Comparison of ENCODE assay signal across 8 cellular contexts in the genomic region with DNA sequence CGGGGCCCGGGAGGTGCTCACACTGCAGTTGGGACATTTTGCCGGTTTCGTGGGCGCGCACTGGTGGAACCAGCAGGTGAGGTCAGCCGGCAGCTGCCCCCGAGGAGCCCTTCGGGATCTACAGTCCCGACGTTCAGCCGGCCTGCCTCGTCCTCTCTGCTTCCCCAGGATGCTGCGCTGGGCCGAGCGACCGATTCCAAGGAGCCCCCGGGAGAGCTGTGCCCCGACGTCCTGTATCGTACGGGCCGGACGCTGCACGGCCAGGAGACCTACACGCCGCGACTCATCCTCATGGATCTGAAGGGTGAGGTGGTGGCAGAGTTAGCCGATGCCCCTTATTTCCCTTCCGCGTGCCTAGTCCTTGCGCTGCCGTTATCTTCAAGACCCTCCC. TPM values are rescaled to one million over a fixed set of nuclear protein-coding genes. Genes with fewer than 3 reads are reported as not detected.
A peak's percentile ranks its signal among the peaks of the same experiment; 100 is the strongest.
DNase-seq lines count a peak whose midpoint lies in the region; ATAC-seq, FAIRE-seq and TF ChIP-seq lines count a peak whose summit lies in the region.
"Not testable (repeated sequence)": the region's sequence is repeated elsewhere in the genome, so short reads cannot be mapped to it uniquely, and the experiment has no call there.

No MANE protein-coding gene starts in this region.

- not testable (repeated sequence) for H3K4me1 ChIP-seq in MM.1S (ENCODE audit: low read length); H1 (replicated peaks in 1 of 4; ENCODE audit: control insufficient read depth in 3 of 4, insufficient read depth in 4 of 4, low read length in 3 of 4); pancreas; upper lobe of right lung

- H4K5ac ChIP-seq in H1 (ENCODE audit: insufficient read length, low read depth, low read length), result not testable (repeated sequence)

- peak overlapping the region; percentile 97 to 98 for H3K4me3 Mint-ChIP-seq in activated T-cell treated with anti-CD3 and anti-CD28 coated beads, Interleukin-2, amount 50 U/mL, for 72 hours

- not testable (repeated sequence) for TF ChIP-seq POLR2A in H1 (IDR thresholded peaks at IDR 0.05; ENCODE audit: control extremely low read depth in 1 of 2, low read depth in 2 of 2, low read length in 2 of 2)

- H3K4me1 Mint-ChIP-seq in activated T-cell treated with anti-CD3 and anti-CD28 coated beads, Interleukin-2, amount 50 U/mL, for 72 hours (ENCODE audit: low read depth), result peaks cover 16% of the 10 kb centered on the region

- H3K79me1 ChIP-seq in H1 (ENCODE audit: low read depth, low read length), result not testable (repeated sequence)

- ATAC-seq in activated T-cell treated with anti-CD3 and anti-CD28 coated beads, Interleukin-2, amount 50 U/mL, for 72 hours (replicated peaks in 1 of 2), result peak in 1 of 2 donors; percentile 39
- ATAC-seq in pancreas, result peak; percentile 24 to 56 (median 38)
- ATAC-seq in upper lobe of right lung, result peak; percentile 49

- H3K79me2 ChIP-seq in MM.1S (ENCODE audit: low read length); H1 (ENCODE audit: control insufficient read depth in 1 of 2, insufficient read depth in 2 of 2, low read length in 2 of 2): not testable (repeated sequence)

- DNase-seq in HFF-Myc (ENCODE audit: extremely low read depth, low read depth); MM.1S; activated T-cell treated with anti-CD3 and anti-CD28 coated beads, Interleukin-2, amount 50 U/mL, for 72 hours; H1 (ENCODE audit: low read depth in 1 of 2, low spot score in 2 of 2); kidney epithelial cell (ENCODE audit: low read depth); pancreas; upper lobe of right lung: not testable (repeated sequence)

- not testable (repeated sequence) for TF ChIP-seq RAD21 in H1 (IDR thresholded peaks at IDR 0.05 in 1 of 2, conservative IDR thresholded peaks at IDR 0.05 in 1 of 2; ENCODE audit: low read depth in 2 of 2, low read length in 2 of 2)

- not testable (repeated sequence) for H3K27me3 ChIP-seq in MM.1S (replicated peaks; ENCODE audit: insufficient read depth, low read length); H1 (replicated peaks in 1 of 4; ENCODE audit: control insufficient read depth in 3 of 4, extremely low read depth in 1 of 4, insufficient read depth in 3 of 4, low read length in 3 of 4); kidney epithelial cell (ENCODE audit: control insufficient read depth, insufficient read depth, low read length); pancreas; upper lobe of right lung

- H3K9me3 Mint-ChIP-seq in activated T-cell treated with anti-CD3 and anti-CD28 coated beads, Interleukin-2, amount 50 U/mL, for 72 hours, result not testable (repeated sequence)

- TF ChIP-seq EP300 in H1 (IDR thresholded peaks at IDR 0.05; ENCODE audit: borderline replicate concordance in 1 of 2, low read depth in 2 of 2, low read length in 2 of 2), result not testable (repeated sequence)

- H2BK12ac ChIP-seq in H1 (ENCODE audit: low read depth, low read length), result not testable (repeated sequence)

- not testable (repeated sequence) for H3K18ac ChIP-seq in H1 (ENCODE audit: extremely low read depth, low read length)

- H3K4ac ChIP-seq in H1 (replicated peaks; ENCODE audit: insufficient read length, low read depth, low read length), result not testable (repeated sequence)

- not testable (repeated sequence) for H3K36me3 ChIP-seq in MM.1S (replicated peaks; ENCODE audit: insufficient read depth, low read length); kidney epithelial cell (ENCODE audit: control insufficient read depth, insufficient read depth, low read length); pancreas
- H3K36me3 ChIP-seq in H1 (ENCODE audit: control insufficient read depth in 2 of 4, insufficient read depth in 4 of 4, low read length in 3 of 4) (peaks cover 2 to 13% (median 12%) of the 10 kb centered on the region in 4 experiments; a peak in 6 of 8 replicates), upper lobe of right lung (peaks cover 12% of the 10 kb centered on the region)

- WGBS in H1 (ENCODE audit: extremely low coverage in 1 of 2, insufficient coverage in 1 of 2, insufficient read length in 1 of 2, insufficient replicate concordance in 2 of 2, low coverage in 1 of 2, low lambda C conversion rate in 2 of 2, missing lambda C conversion rate in 1 of 2), 2 experiments, result 0% methylated on average over 1 of the region's 33 CpGs; no CpG with 5 or more reads in 1 of the 2 experiments
- 0% methylated on average over 1 to 4 of the region's 33 CpGs for WGBS in pancreas, 2 donors

- intact Hi-C loops in pancreas (cut with DNase I); upper lobe of right lung (cut with DNase I): not testable (repeated sequence)

- not testable (repeated sequence) for H2AK5ac ChIP-seq in H1 (ENCODE audit: low read depth, low read length)

- H3K36me3 Mint-ChIP-seq in activated T-cell treated with anti-CD3 and anti-CD28 coated beads, Interleukin-2, amount 50 U/mL, for 72 hours (ENCODE audit: insufficient read depth in 2 of 2), result not testable (repeated sequence)

- CTCF ChIA-PET in H1 (lab: Charles Lee; ENCODE audit: partially characterized antibody), result not testable (repeated sequence)

- not testable (repeated sequence) for H3K27ac ChIP-seq in MM.1S (ENCODE audit: low read length); H1 (ENCODE audit: low read depth, low read length); pancreas; upper lobe of right lung

- not testable (repeated sequence) for H3K27me3 Mint-ChIP-seq in activated T-cell treated with anti-CD3 and anti-CD28 coated beads, Interleukin-2, amount 50 U/mL, for 72 hours (ENCODE audit: low read depth)

- H3K14ac ChIP-seq in H1 (ENCODE audit: insufficient read length), result not testable (repeated sequence)

- not testable (repeated sequence) for H3K23ac ChIP-seq in H1 (ENCODE audit: insufficient read length)

- H4K91ac ChIP-seq in H1 (replicated peaks; ENCODE audit: insufficient read length, low read length), result not testable (repeated sequence)

- POLR2A ChIA-PET in H1 (lab: Charles Lee; ENCODE audit: partially characterized antibody), result interaction anchor here (0.9 kb wide), 1 partner anchor 12 kb away, joined by 3 read pairs; no protein-coding TSS in a partner anchor

- H3K23me2 ChIP-seq in H1 (ENCODE audit: low read depth, low read length), result not testable (repeated sequence)

- not testable (repeated sequence) for H2BK20ac ChIP-seq in H1 (ENCODE audit: low read length)

- not testable (repeated sequence) for H2BK120ac ChIP-seq in H1 (replicated peaks; ENCODE audit: low read depth, low read length)

- not testable (repeated sequence) for H3K4me2 ChIP-seq in MM.1S (ENCODE audit: low read depth, low read length)
- H3K4me2 ChIP-seq in H1 (ENCODE audit: insufficient read depth in 1 of 2, low read depth in 2 of 2, low read length in 2 of 2), result peak overlapping the region in 1 of 2 experiments; percentile 58; a peak in 2 of 4 replicates

- not testable (repeated sequence) for H3K27ac Mint-ChIP-seq in activated T-cell treated with anti-CD3 and anti-CD28 coated beads, Interleukin-2, amount 50 U/mL, for 72 hours

- H3K9ac ChIP-seq in MM.1S (ENCODE audit: low read length), result peak overlapping the region; percentile 69; the same call in 1 of the 2 replicates
- H3K9ac ChIP-seq in H1 (replicated peaks in 1 of 4; ENCODE audit: extremely low read depth in 1 of 4, low read depth in 3 of 4, low read length in 3 of 4), result not testable (repeated sequence)

- not testable (repeated sequence) for FAIRE-seq in H1 (lab: Jason Lieb, UNC); pancreas (lab: Jason Lieb, UNC)

- H4K8ac ChIP-seq in H1 (ENCODE audit: extremely low read depth, insufficient read depth, low read length), result not testable (repeated sequence)

- not testable (repeated sequence) for TF ChIP-seq CTCF in HFF-Myc (IDR thresholded peaks at IDR 0.05; ENCODE audit: low read depth, low read length, missing control alignments); MM.1S (IDR thresholded peaks at IDR 0.05; ENCODE audit: low read length); H1 (IDR thresholded peaks at IDR 0.05; ENCODE audit: control extremely low read depth in 1 of 3, insufficient read depth in 1 of 3, low read depth in 1 of 3, low read length in 3 of 3); kidney epithelial cell (IDR thresholded peaks at IDR 0.05; ENCODE audit: insufficient read depth, low read length, poor library complexity, severe bottlenecking); pancreas (IDR thresholded peaks at IDR 0.05); upper lobe of right lung (IDR thresholded peaks at IDR 0.05)

- H2BK5ac ChIP-seq in H1 (ENCODE audit: low read depth, low read length), result not testable (repeated sequence)

- peak overlapping the region; percentile 36; the same call in 1 of the 2 replicates for H3K4me3 ChIP-seq in GM08714 (ENCODE audit: low read length)
- H3K4me3 ChIP-seq in HFF-Myc (replicated peaks; ENCODE audit: low read depth, low read length), result peak overlapping the region; percentile 58
- H3K4me3 ChIP-seq in MM.1S (ENCODE audit: low read length), result peak overlapping the region; percentile 75
- peak overlapping the region; percentile 39 to 74 (median 59); a peak in 6 of 8 replicates for H3K4me3 ChIP-seq in H1 (ENCODE audit: extremely low read depth in 1 of 4, insufficient read depth in 2 of 4, low read depth in 3 of 4, low read length in 4 of 4)
- H3K4me3 ChIP-seq in kidney epithelial cell (ENCODE audit: low read depth, low read length), result peak overlapping the region; percentile 52
- H3K4me3 ChIP-seq in pancreas, result peak overlapping the region in 2 of 4 donors; percentile 49 to 68
- peak overlapping the region; percentile 70 for H3K4me3 ChIP-seq in upper lobe of right lung

- H3F3A ChIP-seq in MM.1S (ENCODE audit: insufficient read depth, low read length), result 0 out of 2 replicates have a peak, but pooled peaks cover 11% of the 10 kb centered on the region

- not testable (repeated sequence) for H2BK15ac ChIP-seq in H1 (ENCODE audit: low read length)

- H4K20me1 ChIP-seq in MM.1S (ENCODE audit: insufficient read depth, low read length); H1 (replicated peaks in 1 of 2; ENCODE audit: control insufficient read depth in 1 of 2, insufficient read depth in 2 of 2, low read length in 2 of 2): not testable (repeated sequence)

- H3K9me3 ChIP-seq in MM.1S (replicated peaks; ENCODE audit: insufficient read depth, low read length); H1 (ENCODE audit: insufficient read depth in 2 of 2, low read depth in 1 of 2, low read length in 1 of 2); pancreas; upper lobe of right lung: not testable (repeated sequence)

- H3K56ac ChIP-seq in H1 (replicated peaks; ENCODE audit: insufficient read length, low read depth, low read length), result not testable (repeated sequence)

- not testable (repeated sequence) for H2AFZ ChIP-seq in MM.1S (ENCODE audit: low read length); H1 (ENCODE audit: low read length)

- not testable (repeated sequence) for H3K9me2 ChIP-seq in MM.1S (replicated peaks; ENCODE audit: insufficient read depth, low read length)

RNA-seq across cellular contexts. Expression of a gene that starts 0.2 kb away (rescaled TPM):
- total RNA-seq in activated T-cell treated with anti-CD3 and anti-CD28 coated beads, Interleukin-2, amount 50 U/mL, for 72 hours, result 10 to 100 TPM; 41.6 to 53.3 TPM
- total RNA-seq in H1 (2021; fragmentation: NEBNext Ultra II Directional; extraction: Animal tissue kit (Norgen Biotek cat#: 25700)), result 47.0 and 51.0 TPM in 2 replicates
- polyA plus RNA-seq in H1 (2011; rRNA removed) (40.5 and 47.0 TPM in 2 replicates), pancreas (10 to 100 TPM; 47.0 to 47.1 TPM)
- 29.9 TPM for polyA plus RNA-seq in H1 (2011; cell fraction: cytosol; rRNA removed)
- 193 TPM for polyA plus RNA-seq in H1 (2011; cell fraction: nucleus; rRNA removed)
- polyA plus RNA-seq in H1 (2012, experiment 1 of 2), result 40.6 to 50.2 TPM (median 46.5 TPM) in 4 replicates
- polyA plus RNA-seq in H1 (2012, experiment 2 of 2), result 29.9 TPM
- 28.1 TPM for polyA plus RNA-seq in H1 (2013, experiment 1 of 2)
- polyA plus RNA-seq in H1 (2013, experiment 2 of 2), result 23.9 TPM
- 42.4 and 48.2 TPM in 2 replicates for polyA minus RNA-seq in H1 (2011; rRNA and poly(A)+ RNA removed)
- 18.1 TPM for polyA minus RNA-seq in H1 (2011; cell fraction: cytosol; rRNA and poly(A)+ RNA removed)
- 94.9 TPM for polyA minus RNA-seq in H1 (2011; cell fraction: nucleus; rRNA and poly(A)+ RNA removed)
- total RNA-seq in kidney epithelial cell (12.3 and 21.0 TPM in 2 replicates), pancreas (10 to 100 TPM; 10.8 to 27.0 (median 19.8) TPM), upper lobe of right lung (25.4 TPM)

RNA-seq across cellular contexts. Expression of a gene that starts 47.6 kb away (rescaled TPM):
- 10 to 100 TPM; 40.3 to 47.2 TPM for total RNA-seq in activated T-cell treated with anti-CD3 and anti-CD28 coated beads, Interleukin-2, amount 50 U/mL, for 72 hours
- total RNA-seq in H1 (2021; fragmentation: NEBNext Ultra II Directional; extraction: Animal tissue kit (Norgen Biotek cat#: 25700)), result 22.4 and 27.6 TPM in 2 replicates
- polyA plus RNA-seq in H1 (2011; rRNA removed) (7.5 and 8.1 TPM in 2 replicates), pancreas (1 to 10 TPM; 6.2 to 7.8 TPM)
- 10.4 TPM for polyA plus RNA-seq in H1 (2011; cell fraction: cytosol; rRNA removed)
- polyA plus RNA-seq in H1 (2011; cell fraction: nucleus; rRNA removed), result 17.7 TPM
- 6.6 to 11.1 TPM (median 9.0 TPM) in 4 replicates for polyA plus RNA-seq in H1 (2012, experiment 1 of 2)
- 0.75 TPM for polyA plus RNA-seq in H1 (2012, experiment 2 of 2)
- 7.8 TPM for polyA plus RNA-seq in H1 (2013, experiment 1 of 2)
- polyA plus RNA-seq in H1 (2013, experiment 2 of 2), result 6.6 TPM
- 39.4 and 39.8 TPM in 2 replicates for polyA minus RNA-seq in H1 (2011; rRNA and poly(A)+ RNA removed)
- polyA minus RNA-seq in H1 (2011; cell fraction: cytosol; rRNA and poly(A)+ RNA removed), result 13.4 TPM
- 64.5 TPM for polyA minus RNA-seq in H1 (2011; cell fraction: nucleus; rRNA and poly(A)+ RNA removed)
- total RNA-seq in kidney epithelial cell (19.5 and 25.3 TPM in 2 replicates), pancreas (10 to 100 TPM; 21.2 to 38.6 (median 24.8) TPM), upper lobe of right lung (56.6 TPM)
